In the genomic region with DNA sequence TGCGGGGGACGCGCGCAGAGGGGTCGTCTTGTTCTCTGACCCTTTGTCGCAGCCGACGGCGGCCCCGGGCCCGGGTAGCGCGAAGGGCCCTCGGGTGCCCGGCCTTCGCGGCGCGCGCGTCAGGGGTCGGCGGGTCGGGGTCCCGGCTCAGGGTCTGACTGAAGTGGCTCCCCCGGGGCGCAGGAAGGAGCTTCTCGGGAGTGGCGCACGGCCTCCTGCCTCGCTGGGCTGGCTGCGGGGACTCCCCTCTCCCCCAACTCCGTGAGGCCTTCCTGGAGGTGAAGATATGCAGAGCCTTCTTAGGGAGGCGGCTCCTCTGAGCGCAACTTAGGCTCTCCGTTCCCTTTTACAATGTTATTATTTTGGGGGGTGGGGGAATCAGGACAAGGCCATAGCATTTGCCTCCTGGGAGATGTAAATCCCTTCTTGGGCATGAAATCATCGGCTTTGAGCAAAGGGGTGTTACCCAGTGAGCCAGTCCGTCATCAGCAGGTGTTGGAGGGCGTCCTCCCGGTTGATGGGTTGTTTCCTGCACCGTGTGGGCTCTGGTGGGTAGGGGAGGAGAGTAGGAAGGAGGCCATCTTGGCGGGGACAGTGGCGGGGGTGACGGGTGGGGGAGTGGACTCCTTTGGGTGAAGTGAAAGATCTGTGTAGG, we compare ENCODE assay signal across 8 cellular contexts. TPM values are rescaled to one million over a fixed set of nuclear protein-coding genes. Genes with fewer than 3 reads are reported as not detected.
DNase-seq lines count a peak whose midpoint lies in the region; ATAC-seq lines count a peak whose summit lies in the region.

No MANE protein-coding gene starts in this region.

- peak; percentile 41 for ATAC-seq in GM21717 (IDR thresholded peaks at IDR 0.05; ENCODE audit: unreplicated experiment)
- peak; percentile 14 for ATAC-seq in Right ventricle myocardium superior (ENCODE audit: poor library complexity)

- H3K9ac ChIP-seq in trophoblast cell (ENCODE audit: low read length) = peak overlapping the region; percentile 92

- H3K4ac ChIP-seq in trophoblast cell (ENCODE audit: low read depth, low read length) = peak overlapping the region; percentile 60

- H3K27me3 ChIP-seq in SJSA1 (replicated peaks) = no peaks in the 10 kb centered on the region
- no peaks in the 10 kb centered on the region for H3K27me3 ChIP-seq in trophoblast cell (ENCODE audit: insufficient read depth, low read length)

- peak overlapping the region; percentile 71 for H4K12ac ChIP-seq in trophoblast cell (ENCODE audit: low read depth, low read length)

- H3K4me1 Mint-ChIP-seq in activated naive CD4-positive, alpha-beta T cell treated with anti-CD3 and anti-CD28 coated beads, Interleukin-2, amount 50 U/mL, for 24 hours = peaks cover 33% of the 10 kb centered on the region

- H3K4me1 ChIP-seq in SJSA1 (replicated peaks) (peaks cover 31% of the 10 kb centered on the region), trophoblast cell (ENCODE audit: control insufficient read depth in 1 of 2, insufficient read depth in 2 of 2, low read length in 2 of 2) (peaks cover 3 to 4% of the 10 kb centered on the region in 2 experiments)

- H2BK120ac ChIP-seq in trophoblast cell (ENCODE audit: insufficient read depth, low read length, poor library complexity) = peak overlapping the region; percentile 61

- intact Hi-C loops in Right ventricle myocardium superior (cut with DNase I) = no loop called here

- H3K36me3 Mint-ChIP-seq in activated naive CD4-positive, alpha-beta T cell treated with anti-CD3 and anti-CD28 coated beads, Interleukin-2, amount 50 U/mL, for 24 hours = no peaks in the 10 kb centered on the region

- peak; percentile 48 for DNase-seq in DMS79 treated with DMSO at 0.1 percent for 48 hours (lab: John Stamatoyannopoulos, UW)
- DNase-seq in Jurkat, Clone E6-1 (ENCODE audit: low read depth, low spot score) = peak; percentile 71
- DNase-seq in SJSA1 (ENCODE audit: low read depth in 1 of 2, low spot score in 2 of 2) = peak in 1 of 2 experiments; percentile 33
- DNase-seq in Right ventricle myocardium superior = peak; percentile 54
- DNase-seq in trophoblast cell = peak in 1 of 2 donors; percentile 41
- DNase-seq in ureter (ENCODE audit: low spot score) = peak; percentile 69

- H3K79me1 ChIP-seq in trophoblast cell (ENCODE audit: low read length) = peaks cover 6% of the 10 kb centered on the region

- H3K36me3 ChIP-seq in SJSA1 = peaks cover 13% of the 10 kb centered on the region
- no peaks in the 10 kb centered on the region for H3K36me3 ChIP-seq in trophoblast cell (ENCODE audit: control insufficient read depth in 1 of 2, insufficient read depth in 2 of 2, low read length in 2 of 2)

- H2BK5ac ChIP-seq in trophoblast cell (ENCODE audit: low read depth, low read length, poor library complexity) = peak overlapping the region; percentile 73

- H2BK12ac ChIP-seq in trophoblast cell (ENCODE audit: low read length) = no peak overlapping the region

- H3K4me3 Mint-ChIP-seq in activated naive CD4-positive, alpha-beta T cell treated with anti-CD3 and anti-CD28 coated beads, Interleukin-2, amount 50 U/mL, for 24 hours = peak overlapping the region; percentile 86

- H3K9me3 ChIP-seq in SJSA1 (replicated peaks) = no peaks in the 10 kb centered on the region
- H3K9me3 ChIP-seq in trophoblast cell (ENCODE audit: insufficient read depth, low read depth, low read length) = no peaks in the 10 kb centered on the region

- no CpG with 5 or more reads among the region's 44 CpGs for WGBS in trophoblast cell (ENCODE audit: extremely low coverage, insufficient coverage, insufficient read length)

- peak overlapping the region; percentile 87 for H3K27ac Mint-ChIP-seq in activated naive CD4-positive, alpha-beta T cell treated with anti-CD3 and anti-CD28 coated beads, Interleukin-2, amount 50 U/mL, for 24 hours

- peak overlapping the region; percentile 86 for H4K8ac ChIP-seq in trophoblast cell (ENCODE audit: low read depth, low read length)

- H3K27ac ChIP-seq in SJSA1 (peak overlapping the region; percentile 49), trophoblast cell (ENCODE audit: low read depth, low read length) (peak overlapping the region; percentile 78)

- peak overlapping the region; percentile 98 for H2AFZ ChIP-seq in trophoblast cell (ENCODE audit: insufficient read depth, low read length, poor library complexity)

- no peaks in the 10 kb centered on the region for H3K27me3 Mint-ChIP-seq in activated naive CD4-positive, alpha-beta T cell treated with anti-CD3 and anti-CD28 coated beads, Interleukin-2, amount 50 U/mL, for 24 hours

- H2AK5ac ChIP-seq in trophoblast cell (ENCODE audit: low read length) = peak overlapping the region; percentile 59

- H4K91ac ChIP-seq in trophoblast cell (ENCODE audit: low read depth, low read length) = peak overlapping the region; percentile 86

- H3K4me3 ChIP-seq in Jurkat, Clone E6-1 (ENCODE audit: low read length) = peak overlapping the region; percentile 54
- H3K4me3 ChIP-seq in SJSA1 (peak overlapping the region; percentile 85), trophoblast cell (ENCODE audit: low read depth, low read length) (peak overlapping the region; percentile 96)

- no peak overlapping the region for H3K23ac ChIP-seq in trophoblast cell (ENCODE audit: low read length)

- H3K79me2 ChIP-seq in trophoblast cell (ENCODE audit: control insufficient read depth, insufficient read depth, low read length, poor library complexity) = peaks cover 6% of the 10 kb centered on the region

- H3K9me3 Mint-ChIP-seq in activated naive CD4-positive, alpha-beta T cell treated with anti-CD3 and anti-CD28 coated beads, Interleukin-2, amount 50 U/mL, for 24 hours = no peaks in the 10 kb centered on the region

- peak overlapping the region; percentile 64 for H3K4me2 ChIP-seq in trophoblast cell (ENCODE audit: low read length)

- H3K18ac ChIP-seq in trophoblast cell (ENCODE audit: low read length) = peak overlapping the region; percentile 97

- peak overlapping the region; percentile 96 for H3K14ac ChIP-seq in trophoblast cell (ENCODE audit: low read length)

RNA-seq across cellular contexts. Expression of gene CDS2, which starts 0.5 kb away (rescaled TPM):
- polyA plus RNA-seq in Jurkat, Clone E6-1 (2012; ENCODE audit: insufficient read depth, insufficient read length) = 21.2 TPM
- 27.4 and 31.2 TPM in 2 replicates for total RNA-seq in SJSA1 (2014; rRNA removed; shearing (Covaris generic))
- total RNA-seq in Right ventricle myocardium superior (61.9 TPM), ureter (58.1 TPM)
- polyA plus RNA-seq in trophoblast cell (2013) = 25.0 and 25.8 TPM in 2 replicates

RNA-seq across cellular contexts. Expression of gene PCNA, which starts 7.6 kb away (rescaled TPM):
- polyA plus RNA-seq in Jurkat, Clone E6-1 (2012; ENCODE audit: insufficient read depth, insufficient read length) = 476 TPM
- 391 and 409 TPM in 2 replicates for total RNA-seq in SJSA1 (2014; rRNA removed; shearing (Covaris generic))
- total RNA-seq in Right ventricle myocardium superior (26.4 TPM), ureter (52.0 TPM)
- 125 and 128 TPM in 2 replicates for polyA plus RNA-seq in trophoblast cell (2013)

RNA-seq across cellular contexts. Expression of gene TMEM230, which starts 14.5 kb away (rescaled TPM):
- 118 TPM for polyA plus RNA-seq in Jurkat, Clone E6-1 (2012; ENCODE audit: insufficient read depth, insufficient read length)
- total RNA-seq in SJSA1 (2014; rRNA removed; shearing (Covaris generic)) = 95.2 and 139 TPM in 2 replicates
- 82.7 TPM for total RNA-seq in Right ventricle myocardium superior
- polyA plus RNA-seq in trophoblast cell (2013) = 109 and 115 TPM in 2 replicates
- 125 TPM for total RNA-seq in ureter
